15 cellular contexts compared by ENCODE assay signal in the genomic region with DNA sequence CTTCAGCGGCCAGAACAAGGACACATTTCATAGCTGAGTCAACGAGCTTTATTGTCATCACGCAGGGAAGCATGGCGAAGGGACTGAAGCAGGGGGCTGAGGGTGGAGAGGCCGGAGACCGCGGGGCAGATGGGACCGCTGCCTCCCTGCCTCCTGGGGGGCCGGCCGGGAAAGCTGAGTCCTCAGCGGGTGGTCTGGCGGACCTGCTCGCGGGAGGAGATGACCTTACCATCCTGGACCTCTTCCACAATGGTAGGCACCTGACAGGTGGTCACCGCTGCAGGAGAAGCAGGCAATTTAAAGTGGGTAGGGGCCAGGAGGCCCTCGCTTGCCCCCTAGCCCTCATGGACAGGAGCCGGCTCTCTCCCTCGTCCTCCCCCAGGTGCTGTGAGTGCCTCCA. TPM values are rescaled to one million over a fixed set of nuclear protein-coding genes. Genes with fewer than 3 reads are reported as not detected.
"Had no signal": no experiment of that assay in that cellular context is flagged by ENCODE, and none has a peak within 500 bp of the region (broad histone marks: within the 10 kb centered on the region; RNA-seq: fewer than 3 reads in every experiment).

No MANE protein-coding gene starts in this region.

RNA-seq across cellular contexts. Expression of a gene that starts 45.0 kb away (rescaled TPM):
- total RNA-seq: activated naive CD4-positive, alpha-beta T cell treated with anti-CD3 and anti-CD28 coated beads for 36 hours; activated naive CD4-positive, alpha-beta T cell treated with anti-CD3 and anti-CD28 coated beads, Interleukin-2, amount 50 U/mL, for 72 hours; activated naive CD8-positive, alpha-beta T cell treated with anti-CD3 and anti-CD28 coated beads for 36 hours; activated T-cell treated with anti-CD3 and anti-CD28 coated beads, Interleukin-2, amount 50 U/mL, for 4 hours; activated T-cell treated with anti-CD3 and anti-CD28 coated beads, Interleukin-2, amount 50 U/mL, for 72 hours; activated T-helper 1 cell treated with anti-CD3 and anti-CD28 coated beads, Interleukin-12 subunit alpha, Interleukin-12 subunit beta, Interleukin-2, Interleukin-4 antibody, amounts not matched to agents 30 ng/mL and 10 ng/mL and 1 ng/mL, durations not matched to agents 14 hours and 24 hours and 36 hours; activated T-helper 17 cell treated with anti-CD3 and anti-CD28 coated beads, Interleukin-2, amount 50 U/mL, for 72 hours; activated T-helper 2 cell treated with anti-CD3 and anti-CD28 coated beads, Interferon-gamma antibody, Interleukin-2, Interleukin-4, amounts not matched to agents 10 μg/mL and 5 μg/mL and 100 μg/mL, durations not matched to agents 14 hours and 24 hours and 36 hours; adrenal gland; ascending aorta; astrocyte; body of pancreas; cardiac muscle cell; cardiac septum; cerebellum had no signal
